Comparison of ENCODE assay signal across 30 cellular contexts in genomic region chr2:61664190-61664589, GRCh38.
"Had no signal": no experiment of that assay in that cellular context is flagged by ENCODE, and none has a peak within 500 bp of the region (broad histone marks: within the 10 kb centered on the region; RNA-seq: fewer than 3 reads in every experiment).

No MANE protein-coding gene starts in this region.

- H3K4me3 ChIP-seq: adrenal gland, body of pancreas, colonic mucosa, esophagus squamous epithelium, heart left ventricle had no signal

- H3K9me3 Mint-ChIP-seq: activated CD4-positive, alpha-beta memory T cell treated with anti-CD3 and anti-CD28 coated beads for 36 hours; activated CD4-positive, alpha-beta T cell treated with anti-CD3 and anti-CD28 coated beads, Interleukin-2, amount 10 ng/mL, durations not matched to agents 24 days and 14 days; activated naive CD4-positive, alpha-beta T cell treated with anti-CD3 and anti-CD28 coated beads for 36 hours; activated naive CD4-positive, alpha-beta T cell treated with anti-CD3 and anti-CD28 coated beads, Interleukin-2, amount 50 U/mL, for 24 hours; activated naive CD8-positive, alpha-beta T cell treated with anti-CD3 and anti-CD28 coated beads for 36 hours; activated naive CD8-positive, alpha-beta T cell treated with anti-CD3 and anti-CD28 coated beads, Interleukin-2, amount 50 U/mL, for 24 hours; activated T-helper 1 cell treated with anti-CD3 and anti-CD28 coated beads, Interleukin-12 subunit alpha, Interleukin-12 subunit beta, Interleukin-2, Interleukin-4 antibody, amounts not matched to agents 30 ng/mL and 10 ng/mL and 1 ng/mL, durations not matched to agents 14 hours and 24 hours and 36 hours; activated T-helper 2 cell treated with anti-CD3 and anti-CD28 coated beads, Interferon-gamma antibody, Interleukin-2, Interleukin-4, amounts not matched to agents 10 μg/mL and 5 μg/mL and 100 μg/mL, durations not matched to agents 14 hours and 24 hours and 36 hours had no signal

- H3K36me3 ChIP-seq: adrenal gland, colonic mucosa, esophagus squamous epithelium, heart left ventricle had no signal

- H3K27ac ChIP-seq: adrenal gland, body of pancreas, colonic mucosa, epithelial cell of prostate, esophagus squamous epithelium, heart left ventricle had no signal

- H3K27me3 Mint-ChIP-seq: activated CD4-positive, alpha-beta memory T cell treated with anti-CD3 and anti-CD28 coated beads for 36 hours; activated CD4-positive, alpha-beta T cell treated with anti-CD3 and anti-CD28 coated beads for 36 hours; activated CD8-positive, alpha-beta memory T cell treated with anti-CD3 and anti-CD28 coated beads, Interleukin-2, amount 10 ng/mL, durations not matched to agents 7 days and 5 days; activated naive CD4-positive, alpha-beta T cell treated with anti-CD3 and anti-CD28 coated beads, Interleukin-2, amount 50 U/mL, for 24 hours; activated naive CD8-positive, alpha-beta T cell treated with anti-CD3 and anti-CD28 coated beads for 36 hours; activated naive CD8-positive, alpha-beta T cell treated with anti-CD3 and anti-CD28 coated beads, Interleukin-2, amount 50 U/mL, for 24 hours had no signal

- H3K9me3 ChIP-seq: adrenal gland, body of pancreas, colonic mucosa, esophagus squamous epithelium, heart left ventricle had no signal

- H3K27ac Mint-ChIP-seq: activated CD4-positive, alpha-beta memory T cell treated with anti-CD3 and anti-CD28 coated beads for 36 hours; activated CD4-positive, alpha-beta T cell treated with anti-CD3 and anti-CD28 coated beads for 36 hours; activated CD4-positive, alpha-beta T cell treated with anti-CD3 and anti-CD28 coated beads, Interleukin-2, amount 10 ng/mL, durations not matched to agents 24 days and 14 days; activated CD8-positive, alpha-beta memory T cell treated with anti-CD3 and anti-CD28 coated beads, Interleukin-2, amount 10 ng/mL, durations not matched to agents 7 days and 5 days; activated CD8-positive, alpha-beta T cell treated with anti-CD3 and anti-CD28 coated beads, Interleukin-2, amount 10 ng/mL, durations not matched to agents 7 days and 5 days; activated naive CD4-positive, alpha-beta T cell treated with anti-CD3 and anti-CD28 coated beads for 36 hours; activated naive CD4-positive, alpha-beta T cell treated with anti-CD3 and anti-CD28 coated beads, Interleukin-2, amount 50 U/mL, for 24 hours; activated naive CD8-positive, alpha-beta T cell treated with anti-CD3 and anti-CD28 coated beads for 36 hours; activated naive CD8-positive, alpha-beta T cell treated with anti-CD3 and anti-CD28 coated beads, Interleukin-2, amount 50 U/mL, for 24 hours; activated T-helper 1 cell treated with anti-CD3 and anti-CD28 coated beads, Interleukin-12 subunit alpha, Interleukin-12 subunit beta, Interleukin-2, Interleukin-4 antibody, amounts not matched to agents 30 ng/mL and 10 ng/mL and 1 ng/mL, durations not matched to agents 14 hours and 24 hours and 36 hours; activated T-helper 2 cell treated with anti-CD3 and anti-CD28 coated beads, Interferon-gamma antibody, Interleukin-2, Interleukin-4, amounts not matched to agents 10 μg/mL and 5 μg/mL and 100 μg/mL, durations not matched to agents 14 hours and 24 hours and 36 hours had no signal

- H3K4me1 Mint-ChIP-seq: activated naive CD4-positive, alpha-beta T cell treated with anti-CD3 and anti-CD28 coated beads, Interleukin-2, amount 50 U/mL, for 24 hours had no signal

- ATAC-seq: activated CD4-positive, alpha-beta T cell treated with anti-CD3 and anti-CD28 coated beads for 36 hours; activated CD8-positive, alpha-beta memory T cell treated with anti-CD3 and anti-CD28 coated beads, Interleukin-2, amount 10 ng/mL, durations not matched to agents 7 days and 5 days; activated CD8-positive, alpha-beta T cell treated with anti-CD3 and anti-CD28 coated beads, Interleukin-2, amount 10 ng/mL, durations not matched to agents 7 days and 5 days; activated naive CD8-positive, alpha-beta T cell treated with anti-CD3 and anti-CD28 coated beads, Interleukin-2, amount 50 U/mL, for 24 hours; body of pancreas; heart left ventricle had no signal

- H3K4me1 ChIP-seq: colonic mucosa, esophagus squamous epithelium had no signal

- H3K4me3 Mint-ChIP-seq: activated CD4-positive, alpha-beta memory T cell treated with anti-CD3 and anti-CD28 coated beads for 36 hours; activated CD4-positive, alpha-beta T cell treated with anti-CD3 and anti-CD28 coated beads for 36 hours; activated CD4-positive, alpha-beta T cell treated with anti-CD3 and anti-CD28 coated beads, Interleukin-2, amount 10 ng/mL, durations not matched to agents 24 days and 14 days; activated CD8-positive, alpha-beta memory T cell treated with anti-CD3 and anti-CD28 coated beads, Interleukin-2, amount 10 ng/mL, durations not matched to agents 7 days and 5 days; activated CD8-positive, alpha-beta T cell treated with anti-CD3 and anti-CD28 coated beads, Interleukin-2, amount 10 ng/mL, durations not matched to agents 7 days and 5 days; activated naive CD4-positive, alpha-beta T cell treated with anti-CD3 and anti-CD28 coated beads for 36 hours; activated naive CD4-positive, alpha-beta T cell treated with anti-CD3 and anti-CD28 coated beads, Interleukin-2, amount 50 U/mL, for 24 hours; activated naive CD8-positive, alpha-beta T cell treated with anti-CD3 and anti-CD28 coated beads for 36 hours; activated naive CD8-positive, alpha-beta T cell treated with anti-CD3 and anti-CD28 coated beads, Interleukin-2, amount 50 U/mL, for 24 hours; activated T-helper 1 cell treated with anti-CD3 and anti-CD28 coated beads, Interleukin-12 subunit alpha, Interleukin-12 subunit beta, Interleukin-2, Interleukin-4 antibody, amounts not matched to agents 30 ng/mL and 10 ng/mL and 1 ng/mL, durations not matched to agents 14 hours and 24 hours and 36 hours had no signal

- DNase-seq: activated CD4-positive, alpha-beta memory T cell treated with anti-CD3 and anti-CD28 coated beads for 36 hours; activated CD4-positive, alpha-beta T cell treated with anti-CD3 and anti-CD28 coated beads for 36 hours; activated CD4-positive, alpha-beta T cell treated with anti-CD3 and anti-CD28 coated beads, Interleukin-2, amount 10 ng/mL, durations not matched to agents 24 days and 14 days; activated CD4-positive, CD25-positive, alpha-beta regulatory T cell; activated CD4-positive, CD25-positive, alpha-beta regulatory T cell treated with anti-CD3 and anti-CD28 coated beads, Interleukin-2, amount 50 U/mL, for 72 hours; activated CD8-positive, alpha-beta memory T cell treated with anti-CD3 and anti-CD28 coated beads, Interleukin-2, amount 10 ng/mL, durations not matched to agents 7 days and 5 days; activated CD8-positive, alpha-beta memory T cell treated with anti-CD3 and anti-CD28 coated beads, Interleukin-2, amount 50 U/mL, for 4 hours; activated CD8-positive, alpha-beta T cell treated with anti-CD3 and anti-CD28 coated beads, Interleukin-2, amount 10 ng/mL, durations not matched to agents 7 days and 5 days; activated effector memory CD4-positive, alpha-beta T cell treated with anti-CD3 and anti-CD28 coated beads, Interleukin-2, amount 50 U/mL, for 16 hours; activated naive CD4-positive, alpha-beta T cell treated with anti-CD3 and anti-CD28 coated beads for 36 hours; activated naive CD8-positive, alpha-beta T cell treated with anti-CD3 and anti-CD28 coated beads for 36 hours; activated naive CD8-positive, alpha-beta T cell treated with anti-CD3 and anti-CD28 coated beads, Interleukin-2, amount 50 U/mL, for 24 hours; activated T-cell treated with anti-CD3 and anti-CD28 coated beads, Interleukin-2, amount 50 U/mL, for 1 hour; activated T-cell treated with anti-CD3 and anti-CD28 coated beads, Interleukin-2, amount 50 U/mL, for 48 hours; adrenal gland; amygdala; aorta; body of pancreas; caudate nucleus; cerebellar nuclear complex; colonic mucosa; effector CD8-positive, alpha-beta T cell; esophagus squamous epithelium; glutamatergic neuron; heart left ventricle; T-helper 2 cell had no signal

- H3K36me3 Mint-ChIP-seq: activated CD4-positive, alpha-beta memory T cell treated with anti-CD3 and anti-CD28 coated beads for 36 hours; activated CD8-positive, alpha-beta memory T cell treated with anti-CD3 and anti-CD28 coated beads, Interleukin-2, amount 10 ng/mL, durations not matched to agents 7 days and 5 days; activated naive CD4-positive, alpha-beta T cell treated with anti-CD3 and anti-CD28 coated beads, Interleukin-2, amount 50 U/mL, for 24 hours; activated naive CD8-positive, alpha-beta T cell treated with anti-CD3 and anti-CD28 coated beads for 36 hours had no signal
